In genomic region chr22:46528121-46528610, GRCh38 we compare ENCODE assay signal across 10 cellular contexts. TPM values are rescaled to one million over a fixed set of nuclear protein-coding genes. Genes with fewer than 3 reads are reported as not detected.
DNase-seq lines count a peak whose midpoint lies in the region; ATAC-seq, FAIRE-seq and TF ChIP-seq lines count a peak whose summit lies in the region.
"Had no signal": no experiment of that assay in that cellular context is flagged by ENCODE, and none has a peak within 500 bp of the region (broad histone marks: within the 10 kb centered on the region; RNA-seq: fewer than 3 reads in every experiment).

No MANE protein-coding gene starts in this region.

- DNase-seq in H4 (ENCODE audit: low spot score) (peak; percentile 93), NCI-H226 (peak; percentile 86), chondrocyte (ENCODE audit: low spot score) (peak; percentile 83), pancreas (no peak), medulla oblongata (ENCODE audit: extremely low spot score) (no peak), AG08395 (ENCODE audit: low spot score) (no peak)
- DNase-seq: NCI-H524 had no signal

- no peaks in the 10 kb centered on the region for H3K4me1 ChIP-seq in pancreas

- FAIRE-seq in pancreas (lab: Jason Lieb, UNC) = no peak

- peak in 3 of 4 donors; percentile 24 to 62 (median 56) for ATAC-seq in pancreas
- ATAC-seq in GM21360 (IDR thresholded peaks at IDR 0.05; ENCODE audit: unreplicated experiment) = no peak

- no peaks in the 10 kb centered on the region for H3K36me3 ChIP-seq in pancreas

- peaks cover 60% of the 10 kb centered on the region for H3K4me1 Mint-ChIP-seq in chondrocyte (ENCODE audit: low read depth)

- H3K27ac ChIP-seq in pancreas = no peak overlapping the region

- H3K27ac Mint-ChIP-seq in chondrocyte (ENCODE audit: unreplicated experiment) = peak overlapping the region; percentile 94
- H3K27ac Mint-ChIP-seq: progenitor cell of endocrine pancreas; stimulated activated memory B cell treated with anti-CD40 and anti-IgM and Interleukin-4, amounts not matched to agents 10 μg/mL and 1 μg/mL and 100 μg/mL, for 72 hours had no signal

- peaks cover 1% of the 10 kb centered on the region for H3K36me3 Mint-ChIP-seq in chondrocyte (ENCODE audit: low read depth)
- H3K36me3 Mint-ChIP-seq: stimulated activated memory B cell treated with anti-CD40 and anti-IgM and Interleukin-4, amounts not matched to agents 10 μg/mL and 1 μg/mL and 100 μg/mL, for 72 hours had no signal

- no peaks in the 10 kb centered on the region for H3K9me3 ChIP-seq in pancreas

- H3K4me3 Mint-ChIP-seq in chondrocyte (ENCODE audit: unreplicated experiment) = peak overlapping the region; percentile 53
- H3K4me3 Mint-ChIP-seq: stimulated activated memory B cell treated with anti-CD40 and anti-IgM and Interleukin-4, amounts not matched to agents 10 μg/mL and 1 μg/mL and 100 μg/mL, for 72 hours had no signal

- intact Hi-C loops in pancreas (cut with DNase I) = no loop called here

- TF ChIP-seq CTCF in chondrocyte (IDR thresholded peaks at IDR 0.05) (no peak), pancreas (IDR thresholded peaks at IDR 0.05) (no peak)

- no peaks in the 10 kb centered on the region for H3K27me3 ChIP-seq in pancreas

- no peak overlapping the region for H3K4me3 ChIP-seq in pancreas

- H3K9me3 Mint-ChIP-seq in chondrocyte (ENCODE audit: low read depth) = no peaks in the 10 kb centered on the region
- H3K9me3 Mint-ChIP-seq: stimulated activated memory B cell treated with anti-CD40 and anti-IgM and Interleukin-4, amounts not matched to agents 10 μg/mL and 1 μg/mL and 100 μg/mL, for 72 hours had no signal

- WGBS in pancreas, 2 donors = 71 to 76% methylated on average over 15 of the region's 15 CpGs

- H3K27me3 Mint-ChIP-seq in chondrocyte (ENCODE audit: low read depth) = no peaks in the 10 kb centered on the region

RNA-seq across cellular contexts. Expression of gene CELSR1, which starts 9.3 kb away (rescaled TPM):
- 5.7 and 12.7 TPM in 2 replicates for total RNA-seq in H4 (2014; rRNA removed; shearing (Covaris generic))
- 27.9 to 42.7 TPM (median 29.8 TPM) in 3 replicates for total RNA-seq in chondrocyte
- total RNA-seq in pancreas = 1 to 10 TPM in 5 of 6 donors, under 1 TPM in 1; 0.75 to 3.2 (median 1.2) TPM
- polyA plus RNA-seq in pancreas = 1 to 10 TPM; 1.6 to 2.2 TPM

Comparison
In these comparisons a context has a peak if more than half of its experiments do, and no peak if none do; other contexts are left out.
1. DNase-seq: peak in H4 (single experiment), NCI-H226 (single experiment) and chondrocyte (single experiment); none in pancreas (0 of 6), medulla oblongata (single experiment) and AG08395 (single experiment).